ENCODE assay signal across 14 cellular contexts in genomic region chr18:45521151-45521550, GRCh38.
A peak's percentile ranks its signal among the peaks of the same experiment; 100 is the strongest.
DNase-seq lines count a peak whose midpoint lies in the region; ATAC-seq and TF ChIP-seq lines count a peak whose summit lies in the region.
"Had no signal": no experiment of that assay in that cellular context is flagged by ENCODE, and none has a peak within 500 bp of the region (broad histone marks: within the 10 kb centered on the region; RNA-seq: fewer than 3 reads in every experiment).

No MANE protein-coding gene starts in this region.

- TF ChIP-seq CTCF in fibroblast of the aortic adventitia (IDR thresholded peaks at IDR 0.05; ENCODE audit: insufficient read depth, low read length) (no peak), nephron (IDR thresholded peaks at IDR 0.05; ENCODE audit: unreplicated experiment in 3 of 3) (no peak)

- peak overlapping the region; percentile 77 to 97 (median 93) for H3K27ac Mint-ChIP-seq in nephron
- no peak overlapping the region for H3K27ac Mint-ChIP-seq in CD8-positive, alpha-beta memory T cell
- no peak overlapping the region for H3K27ac Mint-ChIP-seq in stimulated activated effector memory CD8-positive, alpha-beta T cell treated with anti-CD3 and anti-CD28 coated beads, Interleukin-12 subunit alpha, Interleukin-12 subunit beta, amount 100 ng/mL, for 72 hours

- peak; percentile 76 for ATAC-seq in SK-N-SH treated with all-trans-retinoic acid at 6 μM for 48 hours
- ATAC-seq in stimulated activated effector memory CD8-positive, alpha-beta T cell treated with anti-CD3 and anti-CD28 coated beads, Interleukin-12 subunit alpha, Interleukin-12 subunit beta, amount 100 ng/mL, for 72 hours: no peak
- ATAC-seq: A549 had no signal

- no peaks in the 10 kb centered on the region for H3K36me3 Mint-ChIP-seq in nephron (ENCODE audit: low read depth)
- H3K36me3 Mint-ChIP-seq in CD8-positive, alpha-beta memory T cell: no peaks in the 10 kb centered on the region
- no peaks in the 10 kb centered on the region for H3K36me3 Mint-ChIP-seq in stimulated activated effector memory CD8-positive, alpha-beta T cell treated with anti-CD3 and anti-CD28 coated beads, Interleukin-12 subunit alpha, Interleukin-12 subunit beta, amount 100 ng/mL, for 72 hours

- no peaks in the 10 kb centered on the region for H3K9me3 Mint-ChIP-seq in nephron
- H3K9me3 Mint-ChIP-seq in CD8-positive, alpha-beta memory T cell: no peaks in the 10 kb centered on the region
- no peaks in the 10 kb centered on the region for H3K9me3 Mint-ChIP-seq in stimulated activated effector memory CD8-positive, alpha-beta T cell treated with anti-CD3 and anti-CD28 coated beads, Interleukin-12 subunit alpha, Interleukin-12 subunit beta, amount 100 ng/mL, for 72 hours
- H3K9me3 Mint-ChIP-seq: central memory CD8-positive, alpha-beta T cell had no signal

- no peaks in the 10 kb centered on the region for H3K27me3 ChIP-seq in ACC112 (ENCODE audit: insufficient read depth, low read length)
- no peaks in the 10 kb centered on the region for H3K27me3 ChIP-seq in CD8-positive, alpha-beta memory T cell (ENCODE audit: insufficient read depth, low read length, poor library complexity, severe bottlenecking)

- no peaks in the 10 kb centered on the region for H3K79me2 ChIP-seq in ACC112 (ENCODE audit: control insufficient read depth, insufficient read depth, low read length, unreplicated experiment)

- POLR2A ChIA-PET in CD8-positive, alpha-beta memory T cell (lab: Charles Lee): no interaction called here

- H3K27me3 Mint-ChIP-seq in nephron (ENCODE audit: low read depth): no peaks in the 10 kb centered on the region
- peaks cover 5 to 26% of the 10 kb centered on the region in 2 donors for H3K27me3 Mint-ChIP-seq in CD8-positive, alpha-beta memory T cell

- peak overlapping the region in 2 of 3 experiments; percentile 17 to 59 for H3K4me3 Mint-ChIP-seq in nephron
- no peak overlapping the region for H3K4me3 Mint-ChIP-seq in CD8-positive, alpha-beta memory T cell
- H3K4me3 Mint-ChIP-seq in stimulated activated effector memory CD8-positive, alpha-beta T cell treated with anti-CD3 and anti-CD28 coated beads, Interleukin-12 subunit alpha, Interleukin-12 subunit beta, amount 100 ng/mL, for 72 hours: no peak overlapping the region
- H3K4me3 Mint-ChIP-seq: central memory CD8-positive, alpha-beta T cell had no signal

- H3K27ac ChIP-seq in ACC112 (ENCODE audit: low read depth, low read length): peak overlapping the region; percentile 48
- no peak overlapping the region for H3K27ac ChIP-seq in CD8-positive, alpha-beta memory T cell (ENCODE audit: low read depth, low read length)
- H3K27ac ChIP-seq: A549, epithelial cell of prostate had no signal

- H2AFZ ChIP-seq in ACC112 (ENCODE audit: low read length, unreplicated experiment): no peak overlapping the region

- CTCF ChIA-PET in CD8-positive, alpha-beta memory T cell (lab: Charles Lee): no interaction called here

- no peaks in the 10 kb centered on the region for H3K36me3 ChIP-seq in ACC112 (ENCODE audit: insufficient read depth, low read length)
- H3K36me3 ChIP-seq in CD8-positive, alpha-beta memory T cell (ENCODE audit: insufficient read depth, low read length): no peaks in the 10 kb centered on the region

- H3K9me3 ChIP-seq in CD8-positive, alpha-beta memory T cell (ENCODE audit: low read length): no peaks in the 10 kb centered on the region
- H3K9me3 ChIP-seq: A549 had no signal

- H3K4me1 Mint-ChIP-seq in nephron: peaks cover 81% of the 10 kb centered on the region
- H3K4me1 Mint-ChIP-seq in CD8-positive, alpha-beta memory T cell: no peaks in the 10 kb centered on the region
- H3K4me1 Mint-ChIP-seq in stimulated activated effector memory CD8-positive, alpha-beta T cell treated with anti-CD3 and anti-CD28 coated beads, Interleukin-12 subunit alpha, Interleukin-12 subunit beta, amount 100 ng/mL, for 72 hours: no peaks in the 10 kb centered on the region
- H3K4me1 Mint-ChIP-seq: central memory CD8-positive, alpha-beta T cell had no signal

- H3K4me1 ChIP-seq in ACC112 (ENCODE audit: control insufficient read depth, insufficient read depth, low read length, unreplicated experiment): peaks cover 37% of the 10 kb centered on the region
- H3K4me1 ChIP-seq in CD8-positive, alpha-beta memory T cell (ENCODE audit: insufficient read depth, low read length): no peaks in the 10 kb centered on the region
- H3K4me1 ChIP-seq: A549 had no signal

- DNase-seq in fibroblast of the aortic adventitia (ENCODE audit: low read depth) (peak; percentile 84), D341Med (ENCODE audit: low spot score) (no peak)
- DNase-seq in CD8-positive, alpha-beta memory T cell: no peak
- no peak for DNase-seq in effector CD8-positive, alpha-beta T cell (lab: John Stamatoyannopoulos, UW)
- no peak for DNase-seq in stimulated activated effector memory CD8-positive, alpha-beta T cell treated with anti-CD3 and anti-CD28 coated beads, Interleukin-12 subunit alpha, Interleukin-12 subunit beta, amount 100 ng/mL, for 72 hours (ENCODE audit: low spot score in 2 of 2)
- DNase-seq: activated CD4-positive, alpha-beta T cell treated with anti-CD3 and anti-CD28 coated beads, Interleukin-2, amount 50 U/mL, for 48 hours; NCI-H1048; NCI-H345 had no signal

- H3K4me3 ChIP-seq in ACC112 (ENCODE audit: low read depth, low read length) (no peak overlapping the region), fibroblast of the aortic adventitia (ENCODE audit: low read depth, low read length) (no peak overlapping the region)
- H3K4me3 ChIP-seq in CD8-positive, alpha-beta memory T cell (ENCODE audit: low read length): no peak overlapping the region
- H3K4me3 ChIP-seq: A549 had no signal

TF ChIP-seq in SK-N-SH treated with all-trans-retinoic acid at 6 μM for 48 hours, 23 proteins besides CTCF, POLR2A, EP300 and RAD21:
- no peak for TF ChIP-seq TOX (CRISPR knock-in tag; IDR thresholded peaks at IDR 0.05; ENCODE audit: borderline replicate concordance)
- TF ChIP-seq TCF4 (CRISPR knock-in tag; IDR thresholded peaks at IDR 0.05; ENCODE audit: borderline replicate concordance): no peak
- TF ChIP-seq CSRNP3 (CRISPR knock-in tag; IDR thresholded peaks at IDR 0.05): no peak
- TF ChIP-seq BACH2 (CRISPR knock-in tag; IDR thresholded peaks at IDR 0.05; ENCODE audit: borderline replicate concordance): no peak

Comparison
In these comparisons a context has a peak if more than half of its experiments do, and no peak if none do; other contexts are left out.
1. H3K27ac Mint-ChIP-seq: peak in nephron (3 of 3); none in CD8-positive, alpha-beta memory T cell (0 of 8) and stimulated activated effector memory CD8-positive, alpha-beta T cell treated with anti-CD3 and anti-CD28 coated beads, Interleukin-12 subunit alpha, Interleukin-12 subunit beta, amount 100 ng/mL, for 72 hours (single experiment).
2. H3K4me3 Mint-ChIP-seq: peak in nephron (2 of 3); none in CD8-positive, alpha-beta memory T cell (0 of 7) and stimulated activated effector memory CD8-positive, alpha-beta T cell treated with anti-CD3 and anti-CD28 coated beads, Interleukin-12 subunit alpha, Interleukin-12 subunit beta, amount 100 ng/mL, for 72 hours (single experiment).